14 cellular contexts compared by ENCODE assay signal in the genomic region with DNA sequence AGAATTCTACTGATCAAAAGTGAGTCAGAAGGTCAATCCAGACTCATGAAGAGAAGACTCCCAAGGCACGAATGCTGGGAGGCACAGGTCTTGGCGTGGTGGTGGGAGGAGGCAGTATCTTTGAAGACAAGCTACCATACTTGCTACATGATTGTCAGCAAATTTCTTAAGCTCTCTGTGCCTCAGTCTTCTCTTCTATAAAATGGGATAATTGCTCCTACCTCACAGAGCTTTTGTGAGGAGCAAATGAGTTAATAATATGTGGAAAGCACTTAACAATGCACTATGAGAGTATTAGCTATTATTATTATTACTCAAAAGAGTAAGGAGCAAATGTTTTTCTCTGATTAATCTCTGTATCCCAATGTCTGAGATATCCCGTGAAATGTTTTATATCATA. TPM values are rescaled to one million over a fixed set of nuclear protein-coding genes. Genes with fewer than 3 reads are reported as not detected.
DNase-seq lines count a peak whose midpoint lies in the region; ATAC-seq, FAIRE-seq and TF ChIP-seq lines count a peak whose summit lies in the region.
"Had no signal": no experiment of that assay in that cellular context is flagged by ENCODE, and none has a peak within 500 bp of the region (broad histone marks: within the 10 kb centered on the region; RNA-seq: fewer than 3 reads in every experiment).

No MANE protein-coding gene starts in this region.

- no peaks in the 10 kb centered on the region for H3K9me3 Mint-ChIP-seq in T-cell
- H3K9me3 Mint-ChIP-seq: neural progenitor cell had no signal

- CTCF ChIA-PET in T-cell (lab: Charles Lee): interaction anchor here in 1 of 2 donors (1.5 to 3.7 kb wide), 6 partner anchors 31 to 162 kb away, joined by 3 to 48 read pairs (median 19); partner anchors contain the start of genes EHD4 and MAPKBP1
- CTCF ChIA-PET in endothelial cell of umbilical vein (lab: Charles Lee): interaction anchor here (1.0 to 5.9 kb wide), 5 partner anchors 29 to 163 kb away, joined by 3 to 44 read pairs (median 5); partner anchors contain the start of gene EHD4

- dilution Hi-C loops in endothelial cell of umbilical vein (cut with MboI; ENCODE audit: extremely low pct_ligation_motif_present, low sequenced_read_pairs): no loop called here

- peak overlapping the region; percentile 99 for H3K27ac ChIP-seq in endothelial cell of umbilical vein (ENCODE audit: insufficient read depth, low read depth, low read length)
- H3K27ac ChIP-seq in spleen: peak overlapping the region; percentile 1 to 88 (median 84)
- H3K27ac ChIP-seq: HL-60, neural progenitor cell had no signal

- DNase-seq in activated T-cell treated with anti-CD3 and anti-CD28 coated beads for 48 hours (ENCODE audit: low read depth): peak; percentile 16
- no peak for DNase-seq in activated T-cell treated with anti-CD3 and anti-CD28 coated beads for 4 hours
- no peak for DNase-seq in T-cell
- no peak for DNase-seq in endothelial cell of umbilical vein (ENCODE audit: low read depth, low spot score)
- DNase-seq in spleen: no peak
- no peak for DNase-seq in COR-L47 (lab: John Stamatoyannopoulos, UW)
- DNase-seq in OCI-M2 (lab: John Stamatoyannopoulos, UW; ENCODE audit: unreplicated experiment): no peak
- DNase-seq in DMS 273 (lab: John Stamatoyannopoulos, UW; ENCODE audit: unreplicated experiment): no peak
- DNase-seq: NCI-H524, SIG-M5, substantia nigra had no signal

- H3K36me3 ChIP-seq in endothelial cell of umbilical vein (ENCODE audit: control insufficient read depth in 2 of 2, extremely low read depth in 1 of 2, insufficient read depth in 2 of 2, low read length in 2 of 2) (peaks cover 2 to 7% of the 10 kb centered on the region in 2 experiments), spleen (peaks cover 0 to 29% (median 6%) of the 10 kb centered on the region in 6 donors)
- H3K36me3 ChIP-seq: neural progenitor cell had no signal

- POLR2A ChIA-PET in T-cell (lab: Charles Lee): interaction anchor here (0.6 to 4.6 kb wide), 5 partner anchors 26 to 163 kb away, joined by 3 to 47 read pairs (median 4); partner anchors contain the start of genes EHD4 (in 1 of the 2) and MAPKBP1 (in 1 of the 2)
- POLR2A ChIA-PET in endothelial cell of umbilical vein (lab: Charles Lee): interaction anchor here (0.9 to 1.7 kb wide), 3 partner anchors 22 to 36 kb away, joined by 4 to 11 read pairs (median 6); partner anchors contain the start of gene EHD4

- FAIRE-seq in endothelial cell of umbilical vein (lab: Jason Lieb, UNC): no peak
- FAIRE-seq: G401.6 had no signal

- H3K9me3 ChIP-seq in endothelial cell of umbilical vein (replicated peaks; ENCODE audit: control insufficient read depth, insufficient read depth, low read length): no peaks in the 10 kb centered on the region
- no peaks in the 10 kb centered on the region for H3K9me3 ChIP-seq in spleen

- no peak for ATAC-seq in T-cell (replicated peaks in 1 of 4)

- H3K4me1 Mint-ChIP-seq in T-cell: peaks cover 62 to 73% (median 70%) of the 10 kb centered on the region in 3 donors

- H2AFZ ChIP-seq in endothelial cell of umbilical vein (ENCODE audit: low read depth, low read length): no peak overlapping the region
- H2AFZ ChIP-seq: neural progenitor cell had no signal

- H4K20me1 ChIP-seq in endothelial cell of umbilical vein (replicated peaks; ENCODE audit: control insufficient read depth, extremely low read depth, insufficient read depth, low read length): no peaks in the 10 kb centered on the region

- intact Hi-C loops in endothelial cell of umbilical vein (cut with micrococcal nuclease) (loop anchor here (1.0 kb wide), 3 partner anchors 8 to 36 kb away; partner anchors contain the start of gene EHD4), spleen (cut with DNase I; ENCODE audit: low total_unique reads) (no loop called here)

- TF ChIP-seq POLR2A in endothelial cell of umbilical vein (IDR thresholded peaks at IDR 0.05; ENCODE audit: low read depth, low read length) (no peak), spleen (IDR thresholded peaks at IDR 0.05) (no peak)

- H3K27me3 Mint-ChIP-seq in T-cell: no peaks in the 10 kb centered on the region

- no peak for TF ChIP-seq CTCF in endothelial cell of umbilical vein (IDR thresholded peaks at IDR 0.05; ENCODE audit: extremely low read depth in 1 of 2, insufficient read depth in 1 of 2, low read depth in 1 of 2, low read length in 2 of 2)
- no peak for TF ChIP-seq CTCF in spleen (IDR thresholded peaks at IDR 0.05 in 8 of 11, conservative IDR thresholded peaks at IDR 0.05 in 3 of 11)

- TSS peak; percentile 9 for BruUV-seq in endothelial cell of umbilical vein (replicated peaks; lab: Mats Ljungman, UMichigan)

- H3K9me1 ChIP-seq in endothelial cell of umbilical vein (replicated peaks; ENCODE audit: control insufficient read depth, extremely low read depth, insufficient read depth, low read length): no peaks in the 10 kb centered on the region

- H3K4me3 ChIP-seq in endothelial cell of umbilical vein (replicated peaks in 1 of 3; ENCODE audit: insufficient read depth in 1 of 3, low read depth in 1 of 3, low read length in 3 of 3): no peak overlapping the region
- no peak overlapping the region for H3K4me3 ChIP-seq in spleen
- H3K4me3 ChIP-seq: neural progenitor cell had no signal

- peak overlapping the region; percentile 83 for H3K9ac ChIP-seq in endothelial cell of umbilical vein (replicated peaks; ENCODE audit: extremely low read depth, insufficient read depth, low read length)
- H3K9ac ChIP-seq: neural progenitor cell had no signal

- 83 to 94% (median 88%) methylated on average over 3 of the region's 3 CpGs for WGBS in spleen, 5 donors

- peaks cover 62% of the 10 kb centered on the region for H3K79me2 ChIP-seq in endothelial cell of umbilical vein (ENCODE audit: control insufficient read depth, insufficient read depth, low read length)

- H3K4me1 ChIP-seq in endothelial cell of umbilical vein (ENCODE audit: control insufficient read depth, extremely low read depth, insufficient read depth, low read length) (peaks cover 92% of the 10 kb centered on the region), spleen (peaks cover 36 to 77% (median 55%) of the 10 kb centered on the region in 6 donors)

- peak overlapping the region; percentile 34 to 82 (median 58) for H3K4me3 Mint-ChIP-seq in T-cell
- H3K4me3 Mint-ChIP-seq: neural progenitor cell had no signal

- H3K36me3 Mint-ChIP-seq in T-cell: peaks cover 7% of the 10 kb centered on the region

- peak overlapping the region; percentile 98 to 100 for H3K27ac Mint-ChIP-seq in T-cell
- H3K27ac Mint-ChIP-seq: neural progenitor cell had no signal

- peak overlapping the region; percentile 70 for H3K4me2 ChIP-seq in endothelial cell of umbilical vein (ENCODE audit: insufficient read depth, low read length)
- H3K4me2 ChIP-seq: neural progenitor cell had no signal

- H3K27me3 ChIP-seq in endothelial cell of umbilical vein (ENCODE audit: control insufficient read depth in 2 of 2, insufficient read depth in 2 of 2, low read length in 2 of 2) (no peaks in the 10 kb centered on the region), spleen (replicated peaks in 1 of 7) (no peaks in the 10 kb centered on the region)
- H3K27me3 ChIP-seq: neural progenitor cell had no signal

TF ChIP-seq in endothelial cell of umbilical vein, 7 proteins besides CTCF, POLR2A, EP300 and RAD21:
- no peak for TF ChIP-seq FOS (IDR thresholded peaks at IDR 0.05; ENCODE audit: borderline replicate concordance, insufficient read depth, low read length)
- no peak for TF ChIP-seq GATA2 (IDR thresholded peaks at IDR 0.05; ENCODE audit: insufficient read depth, insufficient read length, low read depth, low read length)
- TF ChIP-seq JUN (IDR thresholded peaks at IDR 0.05; ENCODE audit: borderline replicate concordance, insufficient read depth, insufficient read length, low read depth): no peak
- TF ChIP-seq POLR2AphosphoS5 (IDR thresholded peaks at IDR 0.05; ENCODE audit: insufficient read depth, low read depth, low read length): no peak
- TF ChIP-seq, protein P1, sequence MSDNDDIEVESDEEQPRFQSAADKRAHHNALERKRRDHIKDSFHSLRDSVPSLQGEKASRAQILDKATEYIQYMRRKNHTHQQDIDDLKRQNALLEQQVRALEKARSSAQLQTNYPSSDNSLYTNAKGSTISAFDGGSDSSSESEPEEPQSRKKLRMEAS (IDR thresholded peaks at IDR 0.05; ENCODE audit: insufficient read depth, insufficient read length): no peak
- TF ChIP-seq MYC (IDR thresholded peaks at IDR 0.05; ENCODE audit: low read depth, low read length): no peak
- no peak for TF ChIP-seq EZH2 (IDR thresholded peaks at IDR 0.05; ENCODE audit: borderline replicate concordance, low read depth, low read length, severe bottlenecking)

RNA-seq across cellular contexts. Expression of gene EHD4, which starts 36.2 kb away (rescaled TPM):
- total RNA-seq in T-cell: 10 to 100 TPM; 11.7 to 46.8 (median 16.8) TPM
- total RNA-seq in endothelial cell of umbilical vein: 126 and 128 TPM in 2 replicates
- polyA plus RNA-seq in endothelial cell of umbilical vein: 96.7 and 99.1 TPM in 2 replicates
- 88.4 and 97.4 TPM in 2 replicates for polyA plus RNA-seq in endothelial cell of umbilical vein (2011; cell fraction: cytosol; rRNA removed)
- polyA plus RNA-seq in endothelial cell of umbilical vein (2011; cell fraction: nucleus; rRNA removed): 100 and 105 TPM in 2 replicates
- polyA plus RNA-seq in endothelial cell of umbilical vein (2012): 39.8 and 70.3 TPM in 2 replicates
- 157 and 160 TPM in 2 replicates for polyA minus RNA-seq in endothelial cell of umbilical vein
- 11.4 TPM for polyA minus RNA-seq in endothelial cell of umbilical vein (2011; cell fraction: cytosol; rRNA and poly(A)+ RNA removed)
- 113 and 127 TPM in 2 replicates for polyA minus RNA-seq in endothelial cell of umbilical vein (2011; cell fraction: nucleus; rRNA and poly(A)+ RNA removed)
- 10 to 100 TPM; 20.4 to 33.2 (median 22.1) TPM for total RNA-seq in spleen
- polyA plus RNA-seq in spleen: 1 to 10 TPM; 5.5 to 9.7 (median 7.7) TPM

RNA-seq across cellular contexts. Expression of gene SPTBN5, which starts 42.3 kb away (rescaled TPM):
- 1 to 10 TPM; 1.0 to 4.0 (median 2.2) TPM for total RNA-seq in T-cell
- total RNA-seq in endothelial cell of umbilical vein: 19.0 and 19.2 TPM in 2 replicates
- 12.0 and 12.6 TPM in 2 replicates for polyA plus RNA-seq in endothelial cell of umbilical vein
- 4.1 and 6.6 TPM in 2 replicates for polyA plus RNA-seq in endothelial cell of umbilical vein (2011; cell fraction: cytosol; rRNA removed)
- 128 and 138 TPM in 2 replicates for polyA plus RNA-seq in endothelial cell of umbilical vein (2011; cell fraction: nucleus; rRNA removed)
- polyA plus RNA-seq in endothelial cell of umbilical vein (2012): 3.0 and 7.8 TPM in 2 replicates
- 7.8 and 9.6 TPM in 2 replicates for polyA minus RNA-seq in endothelial cell of umbilical vein
- 0.10 TPM for polyA minus RNA-seq in endothelial cell of umbilical vein (2011; cell fraction: cytosol; rRNA and poly(A)+ RNA removed)
- 26.4 and 30.1 TPM in 2 replicates for polyA minus RNA-seq in endothelial cell of umbilical vein (2011; cell fraction: nucleus; rRNA and poly(A)+ RNA removed)
- 1 to 10 TPM in 2 of 7 donors, under 1 TPM in 5; 0.19 to 1.2 (median 0.67) TPM for total RNA-seq in spleen
- polyA plus RNA-seq in spleen: 1 to 10 TPM in 2 of 3 donors, under 1 TPM in 1; 0.41 to 2.0 (median 1.6) TPM
